In the genomic region with DNA sequence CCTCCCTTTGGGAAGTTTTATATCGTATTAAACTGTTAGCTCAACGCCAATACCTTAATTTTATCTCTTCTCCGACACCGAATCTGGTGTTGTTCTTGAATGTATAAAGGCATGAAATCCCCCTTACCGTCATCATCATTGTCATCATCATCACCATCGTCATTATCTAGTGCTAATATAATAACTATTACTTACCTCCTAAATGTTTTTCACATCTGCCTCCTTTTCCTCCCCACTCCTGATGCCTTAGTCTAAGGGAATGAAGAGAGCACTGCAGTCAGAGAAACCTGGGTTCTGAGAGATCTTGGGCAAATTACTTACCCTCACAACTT, we compare ENCODE assay signal across 7 cellular contexts. TPM values are rescaled to one million over a fixed set of nuclear protein-coding genes. Genes with fewer than 3 reads are reported as not detected.
DNase-seq lines count a peak whose midpoint lies in the region; ATAC-seq and TF ChIP-seq lines count a peak whose summit lies in the region.

No MANE protein-coding gene starts in this region.

- peaks cover 41% of the 10 kb centered on the region for H3K79me2 ChIP-seq in Loucy (ENCODE audit: insufficient read depth, low read length)

- H3K4me3 ChIP-seq in Loucy (ENCODE audit: low read length, poor library complexity, severe bottlenecking) (peak overlapping the region; percentile 76), epithelial cell of esophagus (ENCODE audit: low read length) (peak overlapping the region; percentile 18), rectal smooth muscle tissue (ENCODE audit: low read length) (peak overlapping the region; percentile 67)

- peaks cover 26% of the 10 kb centered on the region for H4K20me1 ChIP-seq in Loucy (ENCODE audit: insufficient read depth, low read length, poor library complexity, severe bottlenecking)

- H3K4me1 ChIP-seq in Loucy (ENCODE audit: insufficient read depth, low read length, poor library complexity, severe bottlenecking): peaks cover 38% of the 10 kb centered on the region
- peaks cover 5% of the 10 kb centered on the region for H3K4me1 ChIP-seq in rectal smooth muscle tissue (ENCODE audit: control insufficient read depth, insufficient read depth, low read length)

- H3K4me2 ChIP-seq in Loucy (ENCODE audit: low read depth, low read length, poor library complexity, severe bottlenecking): peak overlapping the region; percentile 76

- H2AFZ ChIP-seq in Loucy (ENCODE audit: low read length): peak overlapping the region; percentile 81

- peak; percentile 1 for ATAC-seq in GM21447 (IDR thresholded peaks at IDR 0.05; ENCODE audit: unreplicated experiment)

- no peaks in the 10 kb centered on the region for H3K9me2 ChIP-seq in Loucy (replicated peaks; ENCODE audit: low read depth, low read length)

- H3K36me3 ChIP-seq in Loucy (ENCODE audit: insufficient read depth, low read length) (0 out of 2 replicates have a peak, but pooled peaks cover 4% of the 10 kb centered on the region), rectal smooth muscle tissue (ENCODE audit: control insufficient read depth, insufficient read depth, low read length) (peaks cover 3% of the 10 kb centered on the region)

- no peaks in the 10 kb centered on the region for H3F3A ChIP-seq in Loucy (ENCODE audit: low read depth)

- peak overlapping the region; percentile 48 for H3K27ac ChIP-seq in rectal smooth muscle tissue (ENCODE audit: low read depth, low read length)

- no peaks in the 10 kb centered on the region for H3K9me3 ChIP-seq in Loucy (ENCODE audit: insufficient read depth, low read depth, low read length)

- TF ChIP-seq CTCF in Loucy (conservative IDR thresholded peaks at IDR 0.05; ENCODE audit: low read length) (no peak), epithelial cell of esophagus (IDR thresholded peaks at IDR 0.05; ENCODE audit: insufficient read depth, low read depth, low read length, missing control alignments) (no peak)

- H3K27me3 ChIP-seq in Loucy (ENCODE audit: insufficient read depth, low read length, poor library complexity, severe bottlenecking) (no peaks in the 10 kb centered on the region), rectal smooth muscle tissue (ENCODE audit: control insufficient read depth, insufficient read depth, low read length) (no peaks in the 10 kb centered on the region)

- H3K9ac ChIP-seq in Loucy (ENCODE audit: low read depth, low read length, poor library complexity, severe bottlenecking): peak overlapping the region; percentile 58
- H3K9ac ChIP-seq in rectal smooth muscle tissue (ENCODE audit: low read length): no peak overlapping the region

- no peak for DNase-seq in epithelial cell of esophagus (ENCODE audit: low read depth)
- DNase-seq in COLO829 (ENCODE audit: low spot score): no peak
- DNase-seq in mucosa of gallbladder (ENCODE audit: low spot score): no peak
- DNase-seq in iPS-NIHi11 (ENCODE audit: low spot score): no peak

RNA-seq across cellular contexts. Expression of gene ZBTB24, which starts 0.7 kb away (rescaled TPM):
- 5.3 TPM for total RNA-seq in mucosa of gallbladder

RNA-seq across cellular contexts. Expression of gene MICAL1, which starts 28.1 kb away (rescaled TPM):
- total RNA-seq in mucosa of gallbladder: 71.8 TPM

RNA-seq across cellular contexts. Expression of gene SMPD2, which starts 43.2 kb away (rescaled TPM):
- 23.2 TPM for total RNA-seq in mucosa of gallbladder

RNA-seq across cellular contexts. Expression of gene PPIL6, which starts 43.3 kb away (rescaled TPM):
- 2.6 TPM for total RNA-seq in mucosa of gallbladder

Comparison
In these comparisons a context has a peak if more than half of its experiments do, and no peak if none do; other contexts are left out.
1. H3K4me3 ChIP-seq: peak in every context shown above with its lines; median percentile 76 in Loucy; 67 in rectal smooth muscle tissue; 18 in epithelial cell of esophagus.